Comparison of ENCODE assay signal across 8 cellular contexts in genomic region chr1:244864253-244865027, GRCh38.
DNase-seq lines count a peak whose midpoint lies in the region; ATAC-seq and FAIRE-seq lines count a peak whose summit lies in the region.

TSS of gene HNRNPU (minus strand) at chr1:244864543. CDS start at chr1:244864307, 236 bp downstream.

- H3K4me1 ChIP-seq in BLaER1: peaks cover 44% of the 10 kb centered on the region

- H3K9ac ChIP-seq in BLaER1: peak within 1 kb of the TSS; percentile 100

- H3K9me3 ChIP-seq in BLaER1: no peaks in the 10 kb centered on the region

- DNase-seq in GM19239 (ENCODE audit: insufficient read length, low spot score): peak; percentile 76
- peak; percentile 57 for DNase-seq in NCI-H524 treated with DMSO at 0.1 percent for 48 hours (lab: John Stamatoyannopoulos, UW)
- DNase-seq in activated CD4-positive, alpha-beta T cell treated with anti-CD3 and anti-CD28 coated beads for 4 hours: peak; percentile 95 to 96
- peak; percentile 98 for DNase-seq in kidney tubule cell (ENCODE audit: low spot score)
- DNase-seq in stimulated activated CD4-positive, alpha-beta T cell treated with anti-CD3 and anti-CD28 coated beads, Interleukin-1b, Interleukin-23, amount 100 ng/mL, for 24 hours (ENCODE audit: low read depth in 4 of 4, low spot score in 1 of 4): peak; percentile 92 to 95 (median 94)

- peak; percentile 93 for FAIRE-seq in GM19239 (lab: Jason Lieb, UNC)

- ATAC-seq in HG03457 (IDR thresholded peaks at IDR 0.05; ENCODE audit: unreplicated experiment): peak; percentile 44

- peak within 1 kb of the TSS; percentile 90 for H3K4me2 ChIP-seq in BLaER1

- no peaks in the 10 kb centered on the region for H3K27me3 ChIP-seq in BLaER1

- peaks cover 34% of the 10 kb centered on the region for H4K20me1 ChIP-seq in BLaER1

- H3K36me3 ChIP-seq in BLaER1: peaks cover 25% of the 10 kb centered on the region

- peak within 1 kb of the TSS; percentile 94 for H3K4me3 ChIP-seq in BLaER1

- H3K27ac ChIP-seq in BLaER1 (peak within 1 kb of the TSS; percentile 100), cingulate gyrus (ENCODE audit: low read depth, low read length) (peak within 1 kb of the TSS; percentile 96)

Comparison
In these comparisons a context has a peak if more than half of its experiments do, and no peak if none do; other contexts are left out.
1. Peak in every context shown above with its lines: DNase-seq, ATAC-seq, H3K4me3 ChIP-seq and H3K27ac ChIP-seq.